Comparison of ENCODE assay signal across 9 cellular contexts in the genomic region with DNA sequence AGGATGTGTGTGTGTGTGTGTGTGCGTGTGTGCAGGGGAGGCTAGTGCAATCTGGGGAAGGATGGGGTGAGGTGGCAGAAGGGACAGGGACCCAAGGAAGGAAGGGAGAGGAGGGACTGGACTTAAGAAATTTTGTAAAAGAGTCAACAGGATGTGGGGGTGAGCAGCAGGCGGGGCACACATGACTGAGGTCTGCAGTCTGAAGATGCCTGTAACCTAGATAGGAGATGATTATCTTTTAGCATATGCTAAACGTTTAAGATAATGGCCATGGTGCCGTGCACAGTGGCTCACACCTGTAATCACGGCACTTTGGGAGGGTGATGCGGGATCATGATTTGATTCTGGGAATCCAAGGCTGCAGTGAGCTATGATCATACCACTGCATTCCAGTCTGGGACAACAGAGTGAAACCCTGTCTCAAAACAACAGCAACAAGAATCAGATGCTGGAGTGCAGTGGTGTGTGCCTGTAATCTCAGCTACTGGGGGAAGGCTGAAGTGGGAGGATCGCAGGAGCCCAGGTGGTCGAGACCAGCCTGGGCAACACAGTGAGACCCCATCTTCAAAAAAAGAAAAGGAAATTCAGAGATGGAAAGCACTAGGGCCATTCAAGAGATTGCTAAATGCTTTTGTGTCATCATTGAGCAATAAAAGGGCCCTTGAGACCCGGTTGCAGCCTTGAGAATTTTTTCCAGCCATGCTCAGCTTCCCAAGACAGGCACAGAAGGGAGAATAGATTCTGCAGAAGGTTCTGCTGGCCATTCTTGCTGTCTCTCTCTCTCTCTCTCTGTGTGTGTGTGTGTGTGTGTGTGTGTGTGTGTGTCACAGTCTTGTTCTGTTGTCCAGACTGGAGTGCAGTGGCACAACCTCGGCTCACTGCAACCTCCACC. TPM values are rescaled to one million over a fixed set of nuclear protein-coding genes. Genes with fewer than 3 reads are reported as not detected.
DNase-seq lines count a peak whose midpoint lies in the region; ATAC-seq and TF ChIP-seq lines count a peak whose summit lies in the region.
"Had no signal": no experiment of that assay in that cellular context is flagged by ENCODE, and none has a peak within 500 bp of the region (broad histone marks: within the 10 kb centered on the region; RNA-seq: fewer than 3 reads in every experiment).

No MANE protein-coding gene starts in this region.

- H3K4me3 Mint-ChIP-seq in activated CD4-positive, alpha-beta memory T cell treated with anti-CD3 and anti-CD28 coated beads, Interleukin-2, amount 10 ng/mL, durations not matched to agents 7 days and 5 days = peak overlapping the region; percentile 67
- H3K4me3 Mint-ChIP-seq in immature natural killer cell (peak overlapping the region; percentile 67 to 86 (median 81)), type B pancreatic cell (peak overlapping the region; percentile 69)

- CTCF ChIA-PET in activated CD4-positive, alpha-beta memory T cell treated with anti-CD3 and anti-CD28 coated beads, Interleukin-2, amount 10 ng/mL, durations not matched to agents 7 days and 5 days (lab: Charles Lee) = interaction anchor here (0.7 to 3.0 kb wide), 5 partner anchors 30 to 63 kb away, joined by 3 to 11 read pairs (median 4); no protein-coding TSS in a partner anchor

- H3K27me3 Mint-ChIP-seq in activated CD4-positive, alpha-beta memory T cell treated with anti-CD3 and anti-CD28 coated beads, Interleukin-2, amount 10 ng/mL, durations not matched to agents 7 days and 5 days = no peaks in the 10 kb centered on the region
- H3K27me3 Mint-ChIP-seq in immature natural killer cell (ENCODE audit: low read depth in 3 of 3) (peaks cover 25 to 67% (median 60%) of the 10 kb centered on the region in 3 donors), type B pancreatic cell (peaks cover 5% of the 10 kb centered on the region)

- no peak for TF ChIP-seq CTCF in type B pancreatic cell (conservative IDR thresholded peaks at IDR 0.05)

- no peaks in the 10 kb centered on the region for H3K9me3 Mint-ChIP-seq in activated CD4-positive, alpha-beta memory T cell treated with anti-CD3 and anti-CD28 coated beads, Interleukin-2, amount 10 ng/mL, durations not matched to agents 7 days and 5 days
- H3K9me3 Mint-ChIP-seq in immature natural killer cell (no peaks in the 10 kb centered on the region), type B pancreatic cell (no peaks in the 10 kb centered on the region)

- H3K36me3 Mint-ChIP-seq in activated CD4-positive, alpha-beta memory T cell treated with anti-CD3 and anti-CD28 coated beads, Interleukin-2, amount 10 ng/mL, durations not matched to agents 7 days and 5 days (ENCODE audit: low read depth) = peaks cover 48% of the 10 kb centered on the region
- H3K36me3 Mint-ChIP-seq in immature natural killer cell = peaks cover 0 to 14% (median 0%) of the 10 kb centered on the region in 3 donors
- H3K36me3 Mint-ChIP-seq in type B pancreatic cell = peaks cover 3% of the 10 kb centered on the region

- DNase-seq in stimulated activated CD4-positive, alpha-beta T cell treated with anti-CD3 and anti-CD28 coated beads, Interleukin-1b, Interleukin-23, amount 100 ng/mL, for 48 hours = peak; percentile 21
- no peak for DNase-seq in stimulated activated CD4-positive, alpha-beta T cell treated with anti-CD3 and anti-CD28 coated beads, Interleukin-12 subunit alpha, Interleukin-12 subunit beta, amount 100 ng/mL, for 4 hours
- DNase-seq in activated CD4-positive, alpha-beta memory T cell treated with anti-CD3 and anti-CD28 coated beads, Interleukin-2, amount 10 ng/mL, durations not matched to agents 7 days and 5 days = peak; percentile 78
- DNase-seq in immature natural killer cell (peak; percentile 55 to 69 (median 58)), type B pancreatic cell (ENCODE audit: extremely low spot score, unreplicated experiment) (no peak), DMS 273 treated with DMSO at 0.1 percent for 48 hours (lab: John Stamatoyannopoulos, UW) (no peak), DMS79 (lab: John Stamatoyannopoulos, UW) (no peak)

- peaks cover 62% of the 10 kb centered on the region for H3K4me1 Mint-ChIP-seq in activated CD4-positive, alpha-beta memory T cell treated with anti-CD3 and anti-CD28 coated beads, Interleukin-2, amount 10 ng/mL, durations not matched to agents 7 days and 5 days
- H3K4me1 Mint-ChIP-seq in immature natural killer cell (peaks cover 51 to 63% of the 10 kb centered on the region in 2 donors), type B pancreatic cell (ENCODE audit: unreplicated experiment) (peaks cover 13% of the 10 kb centered on the region)

- H3K27ac Mint-ChIP-seq in activated CD4-positive, alpha-beta memory T cell treated with anti-CD3 and anti-CD28 coated beads, Interleukin-2, amount 10 ng/mL, durations not matched to agents 7 days and 5 days = peak overlapping the region; percentile 98
- H3K27ac Mint-ChIP-seq in immature natural killer cell (peak overlapping the region; percentile 90 to 96 (median 92)), type B pancreatic cell (peak overlapping the region; percentile 72)

- POLR2A ChIA-PET in activated CD4-positive, alpha-beta memory T cell treated with anti-CD3 and anti-CD28 coated beads, Interleukin-2, amount 10 ng/mL, durations not matched to agents 7 days and 5 days (lab: Charles Lee) = interaction anchor here (0.7 to 8.1 kb wide), 7 partner anchors 27 to 104 kb away, joined by 3 to 104 read pairs (median 11); partner anchors contain the start of genes HNRNPM, MARCHF2 and MYO1F

- no peak for ATAC-seq in GM18909 (IDR thresholded peaks at IDR 0.05; ENCODE audit: poor library complexity, unreplicated experiment)

RNA-seq across cellular contexts. Expression of gene ZNF414, which starts 3.8 kb away (rescaled TPM):
- 10 to 100 TPM; 29.7 to 33.3 TPM for total RNA-seq in activated CD4-positive, alpha-beta memory T cell treated with anti-CD3 and anti-CD28 coated beads, Interleukin-2, amount 10 ng/mL, durations not matched to agents 7 days and 5 days
- polyA plus RNA-seq in immature natural killer cell = 10 to 100 TPM in 1 of 3 donors, 1 to 10 TPM in 2; 6.0 to 20.8 (median 8.3) TPM
- total RNA-seq in type B pancreatic cell (ENCODE audit: low replicate concordance) = 19.9 and 25.4 TPM in 2 replicates

RNA-seq across cellular contexts. Expression of gene PRAM1, which starts 15.4 kb away (rescaled TPM):
- under 1 TPM; 0.58 to 0.63 TPM for total RNA-seq in activated CD4-positive, alpha-beta memory T cell treated with anti-CD3 and anti-CD28 coated beads, Interleukin-2, amount 10 ng/mL, durations not matched to agents 7 days and 5 days
- polyA plus RNA-seq in immature natural killer cell = 1 to 10 TPM; 1.9 to 3.7 (median 2.5) TPM
- total RNA-seq in type B pancreatic cell (ENCODE audit: low replicate concordance) = 0.31 TPM in 2 replicates
- total RNA-seq: dermis microvascular lymphatic vessel endothelial cell had no signal

RNA-seq across cellular contexts. Expression of gene MYO1F, which starts 59.4 kb away (rescaled TPM):
- total RNA-seq in activated CD4-positive, alpha-beta memory T cell treated with anti-CD3 and anti-CD28 coated beads, Interleukin-2, amount 10 ng/mL, durations not matched to agents 7 days and 5 days = 100 to 1,000 TPM; 420 TPM
- 100 to 1,000 TPM; 104 to 340 (median 110) TPM for polyA plus RNA-seq in immature natural killer cell
- total RNA-seq in type B pancreatic cell (ENCODE audit: low replicate concordance) = 0.14 and 0.64 TPM in 2 replicates

Comparison
In these comparisons a context has a peak if more than half of its experiments do, and no peak if none do; other contexts are left out.
1. DNase-seq: peak in stimulated activated CD4-positive, alpha-beta T cell treated with anti-CD3 and anti-CD28 coated beads, Interleukin-1b, Interleukin-23, amount 100 ng/mL, for 48 hours (single experiment), activated CD4-positive, alpha-beta memory T cell treated with anti-CD3 and anti-CD28 coated beads, Interleukin-2, amount 10 ng/mL, durations not matched to agents 7 days and 5 days (single experiment) and immature natural killer cell (3 of 3); none in stimulated activated CD4-positive, alpha-beta T cell treated with anti-CD3 and anti-CD28 coated beads, Interleukin-12 subunit alpha, Interleukin-12 subunit beta, amount 100 ng/mL, for 4 hours (single experiment), type B pancreatic cell (single experiment), DMS 273 treated with DMSO at 0.1 percent for 48 hours (single experiment) and DMS79 (single experiment).
2. RNA of gene MYO1F, which starts 59.4 kb away (total RNA-seq): 420 TPM in activated CD4-positive, alpha-beta memory T cell treated with anti-CD3 and anti-CD28 coated beads, Interleukin-2, amount 10 ng/mL, durations not matched to agents 7 days and 5 days; 0.14 to 0.64 TPM in type B pancreatic cell; every median in the first group is over 100 times any median in the second.
3. Peak in every context shown above with its lines, with median percentiles within 50 percentile points of each other: H3K27ac Mint-ChIP-seq and H3K4me3 Mint-ChIP-seq.